Comparison of ENCODE assay signal across 17 cellular contexts in the genomic region with DNA sequence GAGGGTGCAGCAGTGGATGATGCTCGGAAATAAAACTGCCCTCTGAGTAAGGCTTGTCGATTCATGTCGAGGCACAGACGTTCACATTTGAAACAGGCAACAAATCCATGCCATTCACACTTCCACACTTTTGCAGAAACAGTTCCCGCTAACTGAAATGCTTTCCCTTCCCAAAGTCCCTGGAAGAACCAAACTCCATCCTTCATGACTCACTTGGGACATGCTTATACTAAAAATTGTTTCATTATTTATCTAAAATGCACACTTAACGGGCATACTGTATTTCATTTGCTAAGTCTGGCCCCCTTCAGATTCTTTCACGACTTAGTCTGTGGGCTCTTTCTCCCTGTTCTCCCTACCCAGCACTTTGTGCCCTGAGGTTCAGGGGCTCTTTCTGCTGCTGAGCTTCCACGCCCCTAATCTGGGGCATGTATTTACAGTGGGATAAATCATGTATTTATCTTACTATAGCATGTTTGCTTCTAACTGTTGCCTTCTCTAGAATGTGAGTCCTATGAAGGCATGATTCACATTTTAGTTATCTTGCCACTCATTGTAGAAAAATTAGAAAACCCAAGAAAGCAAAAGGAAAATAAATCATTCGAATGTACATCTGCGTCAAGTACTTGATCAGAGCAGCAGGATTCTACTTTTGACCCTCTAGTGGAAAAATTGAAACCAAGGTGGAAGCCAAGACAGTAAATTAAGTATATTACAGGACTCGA. TPM values are rescaled to one million over a fixed set of nuclear protein-coding genes. Genes with fewer than 3 reads are reported as not detected.
DNase-seq lines count a peak whose midpoint lies in the region; ATAC-seq and TF ChIP-seq lines count a peak whose summit lies in the region.
"Had no signal": no experiment of that assay in that cellular context is flagged by ENCODE, and none has a peak within 500 bp of the region (broad histone marks: within the 10 kb centered on the region; RNA-seq: fewer than 3 reads in every experiment).

No MANE protein-coding gene starts in this region.

- no peaks in the 10 kb centered on the region for H3K27me3 ChIP-seq in adipocyte (replicated peaks; ENCODE audit: control insufficient read depth, insufficient read depth, low read length)
- no peaks in the 10 kb centered on the region for H3K27me3 ChIP-seq in vagina

- intact Hi-C loops in natural killer cell (cut with micrococcal nuclease) (no loop called here), vagina (cut with DNase I) (no loop called here)

- H3K4me3 ChIP-seq in adipocyte (ENCODE audit: low read length) (peak overlapping the region; percentile 34), vagina (no peak overlapping the region)

- no peaks in the 10 kb centered on the region for H3K27me3 Mint-ChIP-seq in natural killer cell treated with Interleukin-12 subunit alpha and Interleukin-12 subunit beta and Interleukin-15 and Interleukin-18, amount 100 ng/mL, for 72 hours
- no peaks in the 10 kb centered on the region for H3K27me3 Mint-ChIP-seq in natural killer cell (ENCODE audit: low read depth in 2 of 2)
- H3K27me3 Mint-ChIP-seq: activated T-cell treated with anti-CD3 and anti-CD28 coated beads, Interleukin-2, amount 50 U/mL, for 24 hours; central memory CD8-positive, alpha-beta T cell had no signal

- no peaks in the 10 kb centered on the region for H3K9me3 Mint-ChIP-seq in natural killer cell treated with Interleukin-12 subunit alpha and Interleukin-12 subunit beta and Interleukin-15 and Interleukin-18, amount 100 ng/mL, for 72 hours
- no peaks in the 10 kb centered on the region for H3K9me3 Mint-ChIP-seq in natural killer cell
- H3K9me3 Mint-ChIP-seq: activated T-cell treated with anti-CD3 and anti-CD28 coated beads, Interleukin-2, amount 50 U/mL, for 24 hours; central memory CD8-positive, alpha-beta T cell had no signal

- H3K4me1 ChIP-seq in adipocyte (ENCODE audit: control insufficient read depth, insufficient read depth, low read length) (peaks cover 27% of the 10 kb centered on the region), vagina (peaks cover 64% of the 10 kb centered on the region)

- DNase-seq in natural killer cell treated with Interleukin-12 subunit alpha and Interleukin-12 subunit beta and Interleukin-15 and Interleukin-18, amount 100 ng/mL, for 72 hours (ENCODE audit: low spot score), result no peak
- DNase-seq in natural killer cell, result no peak
- DNase-seq in adipocyte (ENCODE audit: low read depth), result peak; percentile 70
- DNase-seq in iris pigment epithelial cell (ENCODE audit: low read depth), result peak; percentile 90
- no peak for DNase-seq in vagina (ENCODE audit: extremely low spot score in 2 of 2)
- DNase-seq in MV-4-11 (lab: John Stamatoyannopoulos, UW), result no peak
- no peak for DNase-seq in NCI-H1092 (lab: John Stamatoyannopoulos, UW)
- DNase-seq in activated CD4-positive, CD25-positive, alpha-beta regulatory T cell treated with anti-CD3 and anti-CD28 coated beads, Interleukin-2, amount 50 U/mL, for 72 hours, result no peak
- DNase-seq: activated T-cell treated with anti-CD3 and anti-CD28 coated beads, Interleukin-2, amount 50 U/mL, for 24 hours; NCI-H2171 treated with DMSO at 0.1 percent for 48 hours; substantia nigra had no signal

- no peak for TF ChIP-seq CTCF in natural killer cell (IDR thresholded peaks at IDR 0.05)
- no peak for TF ChIP-seq CTCF in vagina (IDR thresholded peaks at IDR 0.05)

- H3K27ac Mint-ChIP-seq in natural killer cell treated with Interleukin-12 subunit alpha and Interleukin-12 subunit beta and Interleukin-15 and Interleukin-18, amount 100 ng/mL, for 72 hours, result peak overlapping the region; percentile 33 to 90
- peak overlapping the region in 1 of 2 donors; percentile 50 for H3K27ac Mint-ChIP-seq in natural killer cell
- H3K27ac Mint-ChIP-seq: activated T-cell treated with anti-CD3 and anti-CD28 coated beads, Interleukin-2, amount 50 U/mL, for 24 hours; WTC11 had no signal

- H3K36me3 ChIP-seq in adipocyte (ENCODE audit: control insufficient read depth, insufficient read depth, low read length, severe bottlenecking) (no peaks in the 10 kb centered on the region), vagina (no peaks in the 10 kb centered on the region)
- H3K36me3 ChIP-seq: neutrophil had no signal

- no peaks in the 10 kb centered on the region for H3K36me3 Mint-ChIP-seq in natural killer cell treated with Interleukin-12 subunit alpha and Interleukin-12 subunit beta and Interleukin-15 and Interleukin-18, amount 100 ng/mL, for 72 hours
- no peaks in the 10 kb centered on the region for H3K36me3 Mint-ChIP-seq in natural killer cell
- H3K36me3 Mint-ChIP-seq: WTC11 had no signal

- no peak for ATAC-seq in natural killer cell treated with Interleukin-12 subunit alpha and Interleukin-12 subunit beta and Interleukin-15 and Interleukin-18, amount 100 ng/mL, for 72 hours
- no peak for ATAC-seq in natural killer cell
- ATAC-seq: WTC11 had no signal

- H3K9ac ChIP-seq in adipocyte (ENCODE audit: low read length), result no peak overlapping the region
- H3K9ac ChIP-seq: KMS-11 had no signal

- TF ChIP-seq POLR2A in vagina (IDR thresholded peaks at IDR 0.05), result no peak

- peak overlapping the region; percentile 21 for H3K4me3 Mint-ChIP-seq in natural killer cell treated with Interleukin-12 subunit alpha and Interleukin-12 subunit beta and Interleukin-15 and Interleukin-18, amount 100 ng/mL, for 72 hours
- H3K4me3 Mint-ChIP-seq in natural killer cell, result no peak overlapping the region
- H3K4me3 Mint-ChIP-seq: activated T-cell treated with anti-CD3 and anti-CD28 coated beads, Interleukin-2, amount 50 U/mL, for 24 hours; B cell; central memory CD8-positive, alpha-beta T cell; WTC11 had no signal

- H3K4me1 Mint-ChIP-seq in natural killer cell treated with Interleukin-12 subunit alpha and Interleukin-12 subunit beta and Interleukin-15 and Interleukin-18, amount 100 ng/mL, for 72 hours (ENCODE audit: low read depth in 2 of 2), result peaks cover 59 to 62% of the 10 kb centered on the region in 2 donors
- peaks cover 61 to 65% of the 10 kb centered on the region in 2 donors for H3K4me1 Mint-ChIP-seq in natural killer cell

- H3K27ac ChIP-seq in vagina, result peak overlapping the region; percentile 60
- H3K27ac ChIP-seq: KMS-11, neutrophil had no signal

- H3K9me3 ChIP-seq in adipocyte (ENCODE audit: control insufficient read depth, low read length) (no peaks in the 10 kb centered on the region), vagina (no peaks in the 10 kb centered on the region)
- H3K9me3 ChIP-seq: neutrophil had no signal

RNA-seq across cellular contexts. Expression of gene SCGB1A1, which starts 12.5 kb away (rescaled TPM):
- not detected for total RNA-seq in natural killer cell treated with Interleukin-12 subunit alpha and Interleukin-12 subunit beta and Interleukin-15 and Interleukin-18, amount 100 ng/mL, for 72 hours
- total RNA-seq in natural killer cell (not detected), vagina (not detected)
- total RNA-seq: B cell, frontal cortex had no signal

Comparison
In these comparisons a context has a peak if more than half of its experiments do, and no peak if none do; other contexts are left out.
1. DNase-seq: peak in adipocyte (single experiment) and iris pigment epithelial cell (single experiment); none in natural killer cell treated with Interleukin-12 subunit alpha and Interleukin-12 subunit beta and Interleukin-15 and Interleukin-18, amount 100 ng/mL, for 72 hours (single experiment), natural killer cell (single experiment), vagina (0 of 2), MV-4-11 (single experiment), NCI-H1092 (single experiment) and activated CD4-positive, CD25-positive, alpha-beta regulatory T cell treated with anti-CD3 and anti-CD28 coated beads, Interleukin-2, amount 50 U/mL, for 72 hours (single experiment).